Comparison of ENCODE assay signal across 11 cellular contexts in the genomic region with DNA sequence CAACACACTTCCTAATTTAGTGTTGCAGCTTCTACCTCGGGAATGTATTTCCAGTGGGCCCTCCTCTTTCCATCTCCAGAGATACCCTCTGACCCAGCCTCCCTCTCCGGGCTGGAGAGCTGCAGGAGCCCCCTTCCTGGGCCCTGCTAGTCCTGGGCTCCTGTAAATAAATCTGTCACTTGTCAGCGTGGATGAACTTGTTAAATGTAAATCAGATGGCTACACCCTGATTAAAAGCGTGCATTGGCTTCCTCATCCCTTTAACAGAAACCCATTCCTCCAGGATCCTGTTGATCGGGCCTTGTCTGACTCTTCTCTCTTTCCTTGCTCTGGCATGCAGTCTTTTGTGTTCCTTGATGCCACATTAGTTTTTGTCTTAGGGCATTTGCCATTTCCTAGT. TPM values are rescaled to one million over a fixed set of nuclear protein-coding genes. Genes with fewer than 3 reads are reported as not detected.
DNase-seq lines count a peak whose midpoint lies in the region; ATAC-seq, FAIRE-seq and TF ChIP-seq lines count a peak whose summit lies in the region.
"Had no signal": no experiment of that assay in that cellular context is flagged by ENCODE, and none has a peak within 500 bp of the region (broad histone marks: within the 10 kb centered on the region; RNA-seq: fewer than 3 reads in every experiment).

No MANE protein-coding gene starts in this region.

- H4K20me1 ChIP-seq in OCI-LY1 (ENCODE audit: insufficient read depth, low read length): no peaks in the 10 kb centered on the region

- H3K36me3 ChIP-seq in OCI-LY1 (ENCODE audit: insufficient read depth, low read length): peaks cover 3% of the 10 kb centered on the region; the same call in 1 of the 2 replicates
- no peaks in the 10 kb centered on the region for H3K36me3 ChIP-seq in psoas muscle (ENCODE audit: insufficient read depth in 1 of 2, low read depth in 1 of 2)

- peak overlapping the region; percentile 81 for H3K27ac ChIP-seq in OCI-LY1 (ENCODE audit: low read depth, low read length, poor library complexity, severe bottlenecking)
- H3K27ac ChIP-seq in psoas muscle: peak overlapping the region; percentile 55

- peak overlapping the region; percentile 90 for H3K4me3 ChIP-seq in OCI-LY1 (ENCODE audit: low read depth, low read length, poor library complexity, severe bottlenecking)
- H3K4me3 ChIP-seq in psoas muscle: no peak overlapping the region

- no peak for TF ChIP-seq CTCF in D721Med (IDR thresholded peaks at IDR 0.05; ENCODE audit: insufficient read depth, missing control alignments)
- TF ChIP-seq CTCF in OCI-LY1 (IDR thresholded peaks at IDR 0.05; ENCODE audit: low read length): no peak
- TF ChIP-seq CTCF in chondrocyte (IDR thresholded peaks at IDR 0.05): no peak
- TF ChIP-seq CTCF in psoas muscle (IDR thresholded peaks at IDR 0.05): no peak

- H3F3A ChIP-seq in OCI-LY1 (ENCODE audit: insufficient read depth, low read length): no peaks in the 10 kb centered on the region

- H3K4me1 Mint-ChIP-seq in chondrocyte (ENCODE audit: low read depth): peaks cover 57% of the 10 kb centered on the region

- DNase-seq in D721Med (ENCODE audit: insufficient read length, low spot score) (no peak), chondrocyte (ENCODE audit: low spot score) (no peak), psoas muscle (no peak), amygdala (lab: John Stamatoyannopoulos, UW) (no peak), NCI-H2107 (lab: John Stamatoyannopoulos, UW) (no peak), glomerular visceral epithelial cell (ENCODE audit: extremely low spot score) (no peak)
- DNase-seq: NCI-H524, right cardiac atrium had no signal

- H3K27me3 ChIP-seq in OCI-LY1 (ENCODE audit: insufficient read depth, low read length) (no peaks in the 10 kb centered on the region), psoas muscle (ENCODE audit: insufficient read depth in 3 of 3, low read length in 2 of 3) (no peaks in the 10 kb centered on the region)

- FAIRE-seq in D721Med (lab: Jason Lieb, UNC): peak; percentile 97
- FAIRE-seq: colon had no signal

- H3K4me1 ChIP-seq in OCI-LY1 (ENCODE audit: insufficient read depth, low read length, severe bottlenecking) (peaks cover 41% of the 10 kb centered on the region), psoas muscle (peaks cover 21% of the 10 kb centered on the region)

- 74 to 83% (median 79%) methylated on average over 5 of the region's 5 CpGs for WGBS in psoas muscle, 3 donors

- peak overlapping the region; percentile 87 for H3K9ac ChIP-seq in OCI-LY1 (ENCODE audit: low read length)

- no peaks in the 10 kb centered on the region for H3K9me2 ChIP-seq in OCI-LY1 (ENCODE audit: low read depth, low read length)

- peaks cover 36% of the 10 kb centered on the region for H3K79me2 ChIP-seq in OCI-LY1 (ENCODE audit: insufficient read depth, low read length)

- intact Hi-C loops in psoas muscle (cut with DNase I): no loop called here

- peak overlapping the region; percentile 77 for H3K4me2 ChIP-seq in OCI-LY1 (ENCODE audit: low read length)

- H3K9me3 Mint-ChIP-seq in chondrocyte (ENCODE audit: low read depth): no peaks in the 10 kb centered on the region

- no peaks in the 10 kb centered on the region for H3K27me3 Mint-ChIP-seq in chondrocyte (ENCODE audit: low read depth)

- peaks cover 2% of the 10 kb centered on the region for H3K36me3 Mint-ChIP-seq in chondrocyte (ENCODE audit: low read depth)

- no peak overlapping the region for H2AFZ ChIP-seq in OCI-LY1 (ENCODE audit: low read length)

- peak overlapping the region; percentile 62 for H3K27ac Mint-ChIP-seq in chondrocyte (ENCODE audit: unreplicated experiment)

- ATAC-seq in psoas muscle (no peak), HG03097 (IDR thresholded peaks at IDR 0.05; ENCODE audit: low FRiP score, unreplicated experiment) (no peak)
- ATAC-seq: right cardiac atrium had no signal

- no peaks in the 10 kb centered on the region for H3K9me3 ChIP-seq in OCI-LY1 (ENCODE audit: low read length)
- H3K9me3 ChIP-seq in psoas muscle: no peaks in the 10 kb centered on the region

- H3K4me3 Mint-ChIP-seq in chondrocyte (ENCODE audit: unreplicated experiment): no peak overlapping the region

RNA-seq across cellular contexts. Expression of a gene that starts 2.4 kb away (rescaled TPM):
- total RNA-seq in chondrocyte (14.3 to 20.2 TPM (median 16.1 TPM) in 3 replicates), psoas muscle (1 to 10 TPM; 7.5 to 9.4 (median 7.9) TPM)
- 1 to 10 TPM in 2 of 3 donors, under 1 TPM in 1; 0.76 to 2.8 (median 1.5) TPM for polyA plus RNA-seq in psoas muscle
